Comparison of ENCODE assay signal across 8 cellular contexts in genomic region chr10:1737222-1738061, GRCh38. TPM values are rescaled to one million over a fixed set of nuclear protein-coding genes. Genes with fewer than 3 reads are reported as not detected.
A peak's percentile ranks its signal among the peaks of the same experiment; 100 is the strongest.
DNase-seq lines count a peak whose midpoint lies in the region; ATAC-seq and TF ChIP-seq lines count a peak whose summit lies in the region.

ADARB2 (minus strand) TSS chr10:1737525.

- H3K4me1 Mint-ChIP-seq in activated T-cell treated with anti-CD3 and anti-CD28 coated beads, Interleukin-2, amount 50 U/mL, for 4 hours (ENCODE audit: low read depth): peaks cover 22% of the 10 kb centered on the region
- H3K4me1 Mint-ChIP-seq in brain: peaks cover 68% of the 10 kb centered on the region

- no peaks in the 10 kb centered on the region for H3K36me3 Mint-ChIP-seq in activated T-cell treated with anti-CD3 and anti-CD28 coated beads, Interleukin-2, amount 50 U/mL, for 4 hours (ENCODE audit: insufficient read depth)
- no peaks in the 10 kb centered on the region for H3K36me3 Mint-ChIP-seq in brain

- no peaks in the 10 kb centered on the region for H3K9me3 Mint-ChIP-seq in activated T-cell treated with anti-CD3 and anti-CD28 coated beads, Interleukin-2, amount 50 U/mL, for 4 hours
- H3K9me3 Mint-ChIP-seq in brain: peaks cover 0 to 6% (median 0%) of the 10 kb centered on the region in 5 experiments

- no peaks in the 10 kb centered on the region for H3K9me2 ChIP-seq in Karpas-422 (replicated peaks; ENCODE audit: insufficient read depth, low read length)

- peaks cover 5% of the 10 kb centered on the region for H3K4me1 ChIP-seq in upper lobe of right lung
- peaks cover 20% of the 10 kb centered on the region for H3K4me1 ChIP-seq in Karpas-422 (ENCODE audit: low read length)

- H3K9me3 ChIP-seq in upper lobe of right lung: no peaks in the 10 kb centered on the region
- no peaks in the 10 kb centered on the region for H3K9me3 ChIP-seq in Karpas-422 (ENCODE audit: low read length)

- intact Hi-C loops in upper lobe of right lung (cut with DNase I): no loop called here

- peak within 1 kb of the TSS in 4 of 5 experiments; percentile 25 to 90 (median 84) for H3K27ac Mint-ChIP-seq in brain

- no peak for TF ChIP-seq CTCF in brain (conservative IDR thresholded peaks at IDR 0.05)
- no peak for TF ChIP-seq CTCF in upper lobe of right lung (IDR thresholded peaks at IDR 0.05)

- no peaks in the 10 kb centered on the region for H3K36me3 ChIP-seq in upper lobe of right lung
- H3K36me3 ChIP-seq in Karpas-422 (ENCODE audit: insufficient read depth, low read length): no peaks in the 10 kb centered on the region

- H2AFZ ChIP-seq in Karpas-422 (ENCODE audit: low read length): no peak within 1 kb of the TSS

- H3K4me3 ChIP-seq in upper lobe of right lung (peak within 1 kb of the TSS; percentile 25), Karpas-422 (ENCODE audit: low read length) (no peak within 1 kb of the TSS)

- no peak within 1 kb of the TSS for H3K4me2 ChIP-seq in Karpas-422 (ENCODE audit: low read depth, low read length, poor library complexity, severe bottlenecking)

- peaks cover 67% of the 10 kb centered on the region for H3K27me3 ChIP-seq in upper lobe of right lung
- no peaks in the 10 kb centered on the region for H3K27me3 ChIP-seq in Karpas-422 (ENCODE audit: low read length)

- H3K27ac ChIP-seq in upper lobe of right lung (no peak within 1 kb of the TSS), Karpas-422 (ENCODE audit: low read length) (no peak within 1 kb of the TSS)

- no peak within 1 kb of the TSS for H3K9ac ChIP-seq in Karpas-422 (ENCODE audit: low read length)

- H4K20me1 ChIP-seq in Karpas-422 (ENCODE audit: insufficient read depth, low read depth, low read length): no peaks in the 10 kb centered on the region

- H3K27me3 Mint-ChIP-seq in activated T-cell treated with anti-CD3 and anti-CD28 coated beads, Interleukin-2, amount 50 U/mL, for 4 hours (ENCODE audit: low read depth): peaks cover 84% of the 10 kb centered on the region
- H3K27me3 Mint-ChIP-seq in brain: peaks cover 43% of the 10 kb centered on the region

- H3K4me3 Mint-ChIP-seq in activated T-cell treated with anti-CD3 and anti-CD28 coated beads, Interleukin-2, amount 50 U/mL, for 4 hours: peak within 1 kb of the TSS; percentile 68
- peak within 1 kb of the TSS; percentile 87 to 98 (median 90) for H3K4me3 Mint-ChIP-seq in brain

- no peak for DNase-seq in activated T-cell treated with anti-CD3 and anti-CD28 coated beads, Interleukin-2, amount 50 U/mL, for 4 hours
- no peak for DNase-seq in activated T-cell treated with anti-CD3 and anti-CD28 coated beads, Interleukin-2, amount 50 U/mL, for 1 hour
- DNase-seq in NCI-H2081 treated with DMSO at 0.1 percent for 48 hours (lab: John Stamatoyannopoulos, UW): peak; percentile 83
- DNase-seq in medulla oblongata (ENCODE audit: extremely low spot score): peak; percentile 65
- DNase-seq in upper lobe of right lung: no peak
- no peak for DNase-seq in Karpas-422

- H3K79me2 ChIP-seq in Karpas-422 (ENCODE audit: low read length): no peaks in the 10 kb centered on the region

- peak; percentile 35 to 84 for ATAC-seq in activated T-cell treated with anti-CD3 and anti-CD28 coated beads, Interleukin-2, amount 50 U/mL, for 4 hours
- ATAC-seq in HG02642 (IDR thresholded peaks at IDR 0.05; ENCODE audit: poor library complexity, unreplicated experiment): peak; percentile 78
- peak; percentile 57 for ATAC-seq in upper lobe of right lung

RNA-seq across cellular contexts. Expression of gene ADARB2, which starts in this region (rescaled TPM):
- under 1 TPM in 2 of 3 donors, not detected in 1; 0.03 to 0.05 TPM for total RNA-seq in activated T-cell treated with anti-CD3 and anti-CD28 coated beads, Interleukin-2, amount 50 U/mL, for 4 hours
- polyA plus RNA-seq in brain (ENCODE audit: insufficient read depth, low read depth, low replicate concordance): 23.3 TPM
- 1.2 TPM for total RNA-seq in upper lobe of right lung
- total RNA-seq in Karpas-422 (2014; rRNA removed; shearing (Covaris generic); ENCODE audit: low replicate concordance): not detected in 2 replicates

Comparison
In these comparisons a context has a peak if more than half of its experiments do, and no peak if none do; other contexts are left out.
1. Peak in ATAC-seq in activated T-cell treated with anti-CD3 and anti-CD28 coated beads, Interleukin-2, amount 50 U/mL, for 4 hours; RNA of the gene not detected or under 1 TPM.
2. DNase-seq: peak in NCI-H2081 treated with DMSO at 0.1 percent for 48 hours (single experiment) and medulla oblongata (single experiment); none in activated T-cell treated with anti-CD3 and anti-CD28 coated beads, Interleukin-2, amount 50 U/mL, for 4 hours (single experiment), activated T-cell treated with anti-CD3 and anti-CD28 coated beads, Interleukin-2, amount 50 U/mL, for 1 hour (single experiment), upper lobe of right lung (single experiment) and Karpas-422 (single experiment).
3. Peak in every context shown above with its lines, with median percentiles within 50 percentile points of each other: ATAC-seq.